Comparison of ENCODE assay signal across 1 cellular context in genomic region chr1:228434674-228435073, GRCh38.
TF ChIP-seq lines count a peak whose summit lies in the region.

No MANE protein-coding gene starts in this region.

TF ChIP-seq in WTC11, 78 proteins besides CTCF, POLR2A, EP300 and RAD21 (continued from another document):
- TF ChIP-seq, protein P1, sequence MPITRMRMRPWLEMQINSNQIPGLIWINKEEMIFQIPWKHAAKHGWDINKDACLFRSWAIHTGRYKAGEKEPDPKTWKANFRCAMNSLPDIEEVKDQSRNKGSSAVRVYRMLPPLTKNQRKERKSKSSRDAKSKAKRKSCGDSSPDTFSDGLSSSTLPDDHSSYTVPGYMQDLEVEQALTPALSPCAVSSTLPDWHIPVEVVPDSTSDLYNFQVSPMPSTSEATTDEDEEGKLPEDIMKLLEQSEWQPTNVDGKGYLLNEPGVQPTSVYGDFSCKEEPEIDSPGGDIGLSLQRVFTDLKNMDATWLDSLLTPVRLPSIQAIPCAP (CRISPR knock-in tag; IDR thresholded peaks at IDR 0.05), result no peak
- TF ChIP-seq ZNF396 (CRISPR knock-in tag; IDR thresholded peaks at IDR 0.05; ENCODE audit: borderline replicate concordance) (no peak), TCF7 (CRISPR knock-in tag; IDR thresholded peaks at IDR 0.05; ENCODE audit: low read depth) (no peak)
